1 cellular context compared by ENCODE assay signal in genomic region chr1:100076744-100077143, GRCh38.
TF ChIP-seq lines count a peak whose summit lies in the region.

No MANE protein-coding gene starts in this region.

TF ChIP-seq in WTC11, 78 proteins besides CTCF, POLR2A, EP300 and RAD21 (continued from another document):
- TF ChIP-seq, protein P1, sequence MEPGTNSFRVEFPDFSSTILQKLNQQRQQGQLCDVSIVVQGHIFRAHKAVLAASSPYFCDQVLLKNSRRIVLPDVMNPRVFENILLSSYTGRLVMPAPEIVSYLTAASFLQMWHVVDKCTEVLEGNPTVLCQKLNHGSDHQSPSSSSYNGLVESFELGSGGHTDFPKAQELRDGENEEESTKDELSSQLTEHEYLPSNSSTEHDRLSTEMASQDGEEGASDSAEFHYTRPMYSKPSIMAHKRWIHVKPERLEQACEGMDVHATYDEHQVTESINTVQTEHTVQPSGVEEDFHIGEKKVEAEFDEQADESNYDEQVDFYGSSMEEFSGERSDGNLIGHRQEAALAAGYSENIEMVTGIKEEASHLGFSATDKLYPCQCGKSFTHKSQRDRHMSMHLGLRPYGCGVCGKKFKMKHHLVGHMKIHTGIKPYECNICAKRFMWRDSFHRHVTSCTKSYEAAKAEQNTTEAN (CRISPR knock-in tag; IDR thresholded peaks at IDR 0.05): no peak
- no peak for TF ChIP-seq HMGA2 (CRISPR knock-in tag; IDR thresholded peaks at IDR 0.05)
